ENCODE assay signal across 12 cellular contexts in the genomic region with DNA sequence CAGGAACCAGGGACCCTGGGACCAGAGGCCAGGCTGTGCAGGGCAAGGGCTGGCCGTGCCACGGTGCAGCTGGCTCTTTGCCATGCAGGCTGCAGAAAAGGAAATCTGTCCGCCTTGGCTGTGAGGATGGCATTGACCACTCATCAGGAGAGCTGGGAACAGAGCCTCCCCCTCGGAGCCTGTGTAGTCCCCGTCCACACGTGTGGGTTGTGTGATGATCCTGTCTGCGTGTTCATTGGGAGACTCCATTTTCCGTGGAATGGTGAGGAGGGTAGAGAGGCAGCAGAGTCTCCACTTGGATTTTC. TPM values are rescaled to one million over a fixed set of nuclear protein-coding genes. Genes with fewer than 3 reads are reported as not detected.
DNase-seq lines count a peak whose midpoint lies in the region; FAIRE-seq and TF ChIP-seq lines count a peak whose summit lies in the region.
"Had no signal": no experiment of that assay in that cellular context is flagged by ENCODE, and none has a peak within 500 bp of the region (broad histone marks: within the 10 kb centered on the region; RNA-seq: fewer than 3 reads in every experiment).

No MANE protein-coding gene starts in this region.

- FAIRE-seq in endothelial cell of umbilical vein (lab: Jason Lieb, UNC), result no peak
- FAIRE-seq in frontal cortex (lab: Jason Lieb, UNC), result no peak
- FAIRE-seq: colon had no signal

- H3K4me3 ChIP-seq in DOHH2 (ENCODE audit: low read length) (peak overlapping the region; percentile 58), NT2/D1 (ENCODE audit: insufficient read length, low read depth) (no peak overlapping the region), endothelial cell of umbilical vein (replicated peaks in 1 of 3; ENCODE audit: insufficient read depth in 1 of 3, low read depth in 1 of 3, low read length in 3 of 3) (no peak overlapping the region), trophoblast cell (ENCODE audit: low read depth, low read length) (no peak overlapping the region)

- intact Hi-C loops in endothelial cell of umbilical vein (cut with micrococcal nuclease), result no loop called here

- H3F3A ChIP-seq in DOHH2 (ENCODE audit: control insufficient read depth, insufficient read depth), result peaks cover 30% of the 10 kb centered on the region

- H3K9ac ChIP-seq in NT2/D1 (ENCODE audit: insufficient read length, low read depth), result peak overlapping the region; percentile 37
- H3K9ac ChIP-seq in endothelial cell of umbilical vein (replicated peaks; ENCODE audit: extremely low read depth, insufficient read depth, low read length), result no peak overlapping the region
- no peak overlapping the region for H3K9ac ChIP-seq in trophoblast cell (ENCODE audit: low read length)

- no peaks in the 10 kb centered on the region for H3K9me3 ChIP-seq in DOHH2 (ENCODE audit: control insufficient read depth, insufficient read depth, low read length)
- H3K9me3 ChIP-seq in NT2/D1 (ENCODE audit: insufficient read depth, low read length), result no peaks in the 10 kb centered on the region
- H3K9me3 ChIP-seq in endothelial cell of umbilical vein (replicated peaks; ENCODE audit: control insufficient read depth, insufficient read depth, low read length), result no peaks in the 10 kb centered on the region
- peaks cover 3% of the 10 kb centered on the region for H3K9me3 ChIP-seq in trophoblast cell (ENCODE audit: insufficient read depth, low read depth, low read length)

- H2BK5ac ChIP-seq in trophoblast cell (ENCODE audit: low read depth, low read length, poor library complexity), result no peak overlapping the region

- no peak overlapping the region for H4K8ac ChIP-seq in trophoblast cell (ENCODE audit: low read depth, low read length)

- H3K27ac ChIP-seq in DOHH2 (ENCODE audit: low read depth, low read length) (peak overlapping the region; percentile 90), endothelial cell of umbilical vein (ENCODE audit: insufficient read depth, low read depth, low read length) (no peak overlapping the region), trophoblast cell (ENCODE audit: low read depth, low read length) (no peak overlapping the region)

- no peak for TF ChIP-seq POLR2A in endothelial cell of umbilical vein (IDR thresholded peaks at IDR 0.05; ENCODE audit: low read depth, low read length)

- H4K20me1 ChIP-seq in DOHH2 (ENCODE audit: control insufficient read depth, insufficient read depth, low read depth, low read length) (no peaks in the 10 kb centered on the region), endothelial cell of umbilical vein (replicated peaks; ENCODE audit: control insufficient read depth, extremely low read depth, insufficient read depth, low read length) (no peaks in the 10 kb centered on the region)

- DNase-seq in NT2/D1 (ENCODE audit: low read depth, low spot score), result no peak
- peak; percentile 47 for DNase-seq in endothelial cell of umbilical vein (ENCODE audit: low read depth, low spot score)
- DNase-seq in trophoblast cell, result no peak
- no peak for DNase-seq in iPS-NIHi7 (ENCODE audit: extremely low spot score)
- DNase-seq in frontal cortex (ENCODE audit: low spot score in 2 of 2), result no peak
- DNase-seq in NCI-H1105 (lab: John Stamatoyannopoulos, UW), result no peak
- DNase-seq: activated B cell treated with CpG ODN at 0.5 μM for 24 hours; KG1; NK-92 treated with Interleukin-12 subunit alpha and Interleukin-12 subunit beta, amount 100 ng/mL, for 24 hours; stimulated activated naive CD8-positive, alpha-beta T cell treated with anti-CD3 and anti-CD28 coated beads, Interleukin-15, amount 100 ng/mL, for 72 hours had no signal

- no peaks in the 10 kb centered on the region for H3K9me1 ChIP-seq in endothelial cell of umbilical vein (replicated peaks; ENCODE audit: control insufficient read depth, extremely low read depth, insufficient read depth, low read length)

- H2AK5ac ChIP-seq in trophoblast cell (ENCODE audit: low read length), result no peak overlapping the region

- TF ChIP-seq CTCF in DOHH2 (IDR thresholded peaks at IDR 0.05; ENCODE audit: low read depth, low read length, poor library complexity, severe bottlenecking), result no peak
- no peak for TF ChIP-seq CTCF in endothelial cell of umbilical vein (IDR thresholded peaks at IDR 0.05; ENCODE audit: extremely low read depth in 1 of 2, insufficient read depth in 1 of 2, low read depth in 1 of 2, low read length in 2 of 2)

- CTCF ChIA-PET in endothelial cell of umbilical vein (lab: Charles Lee), result interaction anchor here (0.9 to 1.1 kb wide), 2 partner anchors 16 to 26 kb away, joined by 3 to 4 read pairs; no protein-coding TSS in a partner anchor

- H3K79me1 ChIP-seq in trophoblast cell (ENCODE audit: low read length), result no peaks in the 10 kb centered on the region

- H2BK120ac ChIP-seq in trophoblast cell (ENCODE audit: insufficient read depth, low read length, poor library complexity), result no peak overlapping the region

- peak overlapping the region; percentile 19 for H3K14ac ChIP-seq in trophoblast cell (ENCODE audit: low read length)

- H3K4me1 ChIP-seq in DOHH2 (ENCODE audit: control insufficient read depth, low read length) (peaks cover 98% of the 10 kb centered on the region), NT2/D1 (ENCODE audit: insufficient read depth, insufficient read length) (peaks cover 36% of the 10 kb centered on the region), endothelial cell of umbilical vein (ENCODE audit: control insufficient read depth, extremely low read depth, insufficient read depth, low read length) (peaks cover 13% of the 10 kb centered on the region), trophoblast cell (ENCODE audit: control insufficient read depth in 1 of 2, insufficient read depth in 2 of 2, low read length in 2 of 2) (peaks cover 6 to 14% of the 10 kb centered on the region in 2 experiments)

- no peaks in the 10 kb centered on the region for H3K9me2 ChIP-seq in DOHH2 (replicated peaks; ENCODE audit: control insufficient read depth, low read length)

- WGBS in trophoblast cell (ENCODE audit: extremely low coverage, insufficient coverage, insufficient read length), result no CpG with 5 or more reads among the region's 8 CpGs

- no peak overlapping the region for H4K12ac ChIP-seq in trophoblast cell (ENCODE audit: low read depth, low read length)

- H3K23ac ChIP-seq in trophoblast cell (ENCODE audit: low read length), result no peak overlapping the region

- H3K79me2 ChIP-seq in DOHH2 (ENCODE audit: control insufficient read depth, low read length), result peaks cover 98% of the 10 kb centered on the region
- H3K79me2 ChIP-seq in endothelial cell of umbilical vein (ENCODE audit: control insufficient read depth, insufficient read depth, low read length), result peaks cover 68% of the 10 kb centered on the region
- H3K79me2 ChIP-seq in trophoblast cell (ENCODE audit: control insufficient read depth, insufficient read depth, low read length, poor library complexity), result peaks cover 3% of the 10 kb centered on the region

- peak overlapping the region; percentile 30 for H3K4ac ChIP-seq in trophoblast cell (ENCODE audit: low read depth, low read length)

- H3K4me2 ChIP-seq in DOHH2 (ENCODE audit: low read length), result peak overlapping the region; percentile 73
- H3K4me2 ChIP-seq in endothelial cell of umbilical vein (ENCODE audit: insufficient read depth, low read length), result peak overlapping the region; percentile 18
- no peak overlapping the region for H3K4me2 ChIP-seq in trophoblast cell (ENCODE audit: low read length)

- no peak overlapping the region for H2BK12ac ChIP-seq in trophoblast cell (ENCODE audit: low read length)

- H2AFZ ChIP-seq in endothelial cell of umbilical vein (ENCODE audit: low read depth, low read length), result no peak overlapping the region
- H2AFZ ChIP-seq in trophoblast cell (ENCODE audit: insufficient read depth, low read length, poor library complexity), result no peak overlapping the region

- dilution Hi-C loops in endothelial cell of umbilical vein (cut with MboI; ENCODE audit: extremely low pct_ligation_motif_present, low sequenced_read_pairs), result no loop called here

- POLR2A ChIA-PET in endothelial cell of umbilical vein (lab: Charles Lee), result no interaction called here

- H3K27me3 ChIP-seq in DOHH2 (ENCODE audit: control insufficient read depth, low read length) (no peaks in the 10 kb centered on the region), NT2/D1 (ENCODE audit: insufficient read depth, insufficient read length) (no peaks in the 10 kb centered on the region), endothelial cell of umbilical vein (ENCODE audit: control insufficient read depth in 2 of 2, insufficient read depth in 2 of 2, low read length in 2 of 2) (no peaks in the 10 kb centered on the region), trophoblast cell (ENCODE audit: insufficient read depth, low read length) (no peaks in the 10 kb centered on the region)

- no TSS peak for BruUV-seq in endothelial cell of umbilical vein (replicated peaks; lab: Mats Ljungman, UMichigan)

- H4K91ac ChIP-seq in trophoblast cell (ENCODE audit: low read depth, low read length), result no peak overlapping the region

- H3K36me3 ChIP-seq in DOHH2 (ENCODE audit: control insufficient read depth, low read length) (peaks cover 64% of the 10 kb centered on the region), NT2/D1 (ENCODE audit: insufficient read depth, insufficient read length, low read length) (peaks cover 19% of the 10 kb centered on the region), endothelial cell of umbilical vein (ENCODE audit: control insufficient read depth in 2 of 2, extremely low read depth in 1 of 2, insufficient read depth in 2 of 2, low read length in 2 of 2) (peaks cover 0 to 3% of the 10 kb centered on the region in 2 experiments), trophoblast cell (ENCODE audit: control insufficient read depth in 1 of 2, insufficient read depth in 2 of 2, low read length in 2 of 2) (peaks cover 4 to 5% of the 10 kb centered on the region in 2 experiments)

- H3K18ac ChIP-seq in trophoblast cell (ENCODE audit: low read length), result peak overlapping the region; percentile 22

TF ChIP-seq in endothelial cell of umbilical vein, 7 proteins besides CTCF, POLR2A, EP300 and RAD21:
- no peak for TF ChIP-seq GATA2 (IDR thresholded peaks at IDR 0.05; ENCODE audit: insufficient read depth, insufficient read length, low read depth, low read length)
- no peak for TF ChIP-seq POLR2AphosphoS5 (IDR thresholded peaks at IDR 0.05; ENCODE audit: insufficient read depth, low read depth, low read length)

RNA-seq across cellular contexts. Expression of a gene that starts 47.7 kb away (rescaled TPM):
- total RNA-seq in endothelial cell of umbilical vein, result 103 and 104 TPM in 2 replicates
- polyA plus RNA-seq in endothelial cell of umbilical vein, result 48.2 and 56.1 TPM in 2 replicates
- polyA plus RNA-seq in endothelial cell of umbilical vein (2011; cell fraction: cytosol; rRNA removed), result 37.3 and 47.0 TPM in 2 replicates
- 120 and 133 TPM in 2 replicates for polyA plus RNA-seq in endothelial cell of umbilical vein (2011; cell fraction: nucleus; rRNA removed)
- 45.3 and 50.9 TPM in 2 replicates for polyA plus RNA-seq in endothelial cell of umbilical vein (2012)
- 88.5 and 92.5 TPM in 2 replicates for polyA minus RNA-seq in endothelial cell of umbilical vein
- polyA minus RNA-seq in endothelial cell of umbilical vein (2011; cell fraction: cytosol; rRNA and poly(A)+ RNA removed), result 114 TPM
- polyA minus RNA-seq in endothelial cell of umbilical vein (2011; cell fraction: nucleus; rRNA and poly(A)+ RNA removed), result 77.5 and 108 TPM in 2 replicates
- polyA plus RNA-seq in trophoblast cell (2013), result 39.4 and 40.8 TPM in 2 replicates
- total RNA-seq in frontal cortex, result 71.7 TPM
